Comparison of ENCODE assay signal across 15 cellular contexts in genomic region chr2:135182190-135182589, GRCh38.
"Had no signal": no experiment of that assay in that cellular context is flagged by ENCODE, and none has a peak within 500 bp of the region (broad histone marks: within the 10 kb centered on the region; RNA-seq: fewer than 3 reads in every experiment).

No MANE protein-coding gene starts in this region.

- H3K4me1 ChIP-seq: breast epithelium, thyroid gland had no signal

- H3K27ac Mint-ChIP-seq: activated CD4-positive, alpha-beta memory T cell treated with anti-CD3 and anti-CD28 coated beads, Interleukin-2, amount 10 ng/mL, durations not matched to agents 7 days and 5 days had no signal

- H3K36me3 ChIP-seq: breast epithelium, thyroid gland had no signal

- H3K27me3 Mint-ChIP-seq: activated CD4-positive, alpha-beta memory T cell treated with anti-CD3 and anti-CD28 coated beads, Interleukin-2, amount 10 ng/mL, durations not matched to agents 7 days and 5 days; naive thymus-derived CD8-positive, alpha-beta T cell; stimulated activated naive CD8-positive, alpha-beta T cell treated with anti-CD3 and anti-CD28 coated beads, Interleukin-15, amount 100 ng/mL, for 72 hours had no signal

- H3K4me1 Mint-ChIP-seq: activated CD4-positive, alpha-beta memory T cell treated with anti-CD3 and anti-CD28 coated beads, Interleukin-2, amount 10 ng/mL, durations not matched to agents 7 days and 5 days; naive thymus-derived CD8-positive, alpha-beta T cell; stimulated activated naive CD8-positive, alpha-beta T cell treated with anti-CD3 and anti-CD28 coated beads, Interleukin-15, amount 100 ng/mL, for 72 hours had no signal

- FAIRE-seq: endometrium had no signal

- DNase-seq: activated CD4-positive, alpha-beta memory T cell treated with anti-CD3 and anti-CD28 coated beads, Interleukin-2, amount 10 ng/mL, durations not matched to agents 7 days and 5 days; activated CD4-positive, alpha-beta T cell treated with anti-CD3 and anti-CD28 coated beads for 4 hours; activated T-cell treated with anti-CD3 and anti-CD28 coated beads, Interleukin-2, amount 50 U/mL, for 48 hours; aorta; left ventricle myocardium inferior; naive thymus-derived CD8-positive, alpha-beta T cell; occipital lobe; stimulated activated naive CD8-positive, alpha-beta T cell treated with anti-CD3 and anti-CD28 coated beads, Interleukin-15, amount 100 ng/mL, for 72 hours; thyroid gland had no signal

- H3K27ac ChIP-seq: breast epithelium, left ventricle myocardium inferior, thyroid gland, VCaP had no signal

- H3K27me3 ChIP-seq: breast epithelium, thyroid gland had no signal

- H3K9me3 ChIP-seq: thyroid gland had no signal

- H3K9me3 Mint-ChIP-seq: stimulated activated naive CD8-positive, alpha-beta T cell treated with anti-CD3 and anti-CD28 coated beads, Interleukin-15, amount 100 ng/mL, for 72 hours had no signal

- H3K4me3 Mint-ChIP-seq: activated CD4-positive, alpha-beta memory T cell treated with anti-CD3 and anti-CD28 coated beads, Interleukin-2, amount 10 ng/mL, durations not matched to agents 7 days and 5 days; naive thymus-derived CD8-positive, alpha-beta T cell; stimulated activated naive CD8-positive, alpha-beta T cell treated with anti-CD3 and anti-CD28 coated beads, Interleukin-15, amount 100 ng/mL, for 72 hours had no signal

- ATAC-seq: esophagus mucosa; naive thymus-derived CD8-positive, alpha-beta T cell; sciatic nerve; SK-N-SH treated with all-trans-retinoic acid at 6 μM for 48 hours; stimulated activated naive CD8-positive, alpha-beta T cell treated with anti-CD3 and anti-CD28 coated beads, Interleukin-15, amount 100 ng/mL, for 72 hours had no signal

- H3K4me3 ChIP-seq: breast epithelium, left ventricle myocardium inferior, thyroid gland had no signal
